28 cellular contexts compared by ENCODE assay signal in genomic region chrX:144790148-144790547, GRCh38.
"Had no signal": no experiment of that assay in that cellular context is flagged by ENCODE, and none has a peak within 500 bp of the region (broad histone marks: within the 10 kb centered on the region; RNA-seq: fewer than 3 reads in every experiment).

No MANE protein-coding gene starts in this region.

- H3K36me3 ChIP-seq: ascending aorta, breast epithelium, cardiac muscle cell had no signal

- H3K27me3 ChIP-seq: ascending aorta, breast epithelium, cardiac muscle cell had no signal

- H3K4me1 ChIP-seq: ascending aorta, breast epithelium had no signal

- H3K27ac ChIP-seq: ascending aorta, breast epithelium, cardiac muscle cell, coronary artery, dorsolateral prefrontal cortex had no signal

- FAIRE-seq: frontal cortex had no signal

- ATAC-seq: activated CD4-positive, alpha-beta T cell treated with anti-CD3 and anti-CD28 coated beads for 36 hours; activated CD8-positive, alpha-beta memory T cell treated with anti-CD3 and anti-CD28 coated beads, Interleukin-2, amount 10 ng/mL, durations not matched to agents 7 days and 5 days; activated CD8-positive, alpha-beta T cell treated with anti-CD3 and anti-CD28 coated beads, Interleukin-2, amount 10 ng/mL, durations not matched to agents 7 days and 5 days; activated naive CD4-positive, alpha-beta T cell treated with anti-CD3 and anti-CD28 coated beads, Interleukin-2, amount 50 U/mL, for 72 hours; esophagus mucosa had no signal

- H3K4me3 ChIP-seq: ascending aorta, breast epithelium, cardiac muscle cell, coronary artery, dorsolateral prefrontal cortex had no signal

- DNase-seq: activated CD4-positive, alpha-beta memory T cell treated with anti-CD3 and anti-CD28 coated beads for 36 hours; activated CD4-positive, alpha-beta T cell treated with anti-CD3 and anti-CD28 coated beads for 36 hours; activated CD4-positive, alpha-beta T cell treated with anti-CD3 and anti-CD28 coated beads, Interleukin-2, amount 10 ng/mL, durations not matched to agents 24 days and 14 days; activated CD4-positive, CD25-positive, alpha-beta regulatory T cell; activated CD4-positive, CD25-positive, alpha-beta regulatory T cell treated with anti-CD3 and anti-CD28 coated beads, Interleukin-2, amount 50 U/mL, for 72 hours; activated CD8-positive, alpha-beta memory T cell treated with anti-CD3 and anti-CD28 coated beads, Interleukin-2, amount 10 ng/mL, durations not matched to agents 7 days and 5 days; activated CD8-positive, alpha-beta memory T cell treated with anti-CD3 and anti-CD28 coated beads, Interleukin-2, amount 50 U/mL, for 4 hours; activated CD8-positive, alpha-beta T cell treated with anti-CD3 and anti-CD28 coated beads, Interleukin-2, amount 10 ng/mL, durations not matched to agents 7 days and 5 days; activated effector memory CD4-positive, alpha-beta T cell treated with anti-CD3 and anti-CD28 coated beads, Interleukin-2, amount 50 U/mL, for 16 hours; activated naive CD4-positive, alpha-beta T cell treated with anti-CD3 and anti-CD28 coated beads for 36 hours; activated naive CD8-positive, alpha-beta T cell treated with anti-CD3 and anti-CD28 coated beads, Interleukin-2, amount 10 ng/mL, durations not matched to agents 7 days and 5 days; activated T-cell treated with anti-CD3 and anti-CD28 coated beads, Interleukin-2, amount 50 U/mL, for 1 hour; activated T-cell treated with anti-CD3 and anti-CD28 coated beads, Interleukin-2, amount 50 U/mL, for 48 hours; central memory CD4-positive, alpha-beta T cell; cerebellar nuclear complex; dorsolateral prefrontal cortex; effector memory CD4-positive, alpha-beta T cell; endodermal cell; foreskin fibroblast; head of caudate nucleus; T-helper 2 cell had no signal
